In genomic region chr6:151387581-151387980, GRCh38 we compare ENCODE assay signal across 14 cellular contexts. TPM values are rescaled to one million over a fixed set of nuclear protein-coding genes. Genes with fewer than 3 reads are reported as not detected.
DNase-seq lines count a peak whose midpoint lies in the region; ATAC-seq, FAIRE-seq and TF ChIP-seq lines count a peak whose summit lies in the region.
"Had no signal": no experiment of that assay in that cellular context is flagged by ENCODE, and none has a peak within 500 bp of the region (broad histone marks: within the 10 kb centered on the region; RNA-seq: fewer than 3 reads in every experiment).

No MANE protein-coding gene starts in this region.

- peak overlapping the region; percentile 53 for H2AFZ ChIP-seq in astrocyte (ENCODE audit: low read depth, low read length)

- no peak for TF ChIP-seq CTCF in A673 (conservative IDR thresholded peaks at IDR 0.05; ENCODE audit: low read depth, low read length)
- TF ChIP-seq CTCF in astrocyte (IDR thresholded peaks at IDR 0.05; ENCODE audit: insufficient read depth, low read depth, low read length), result no peak

- DNase-seq in A673 (ENCODE audit: low spot score) (no peak), GM03348 (ENCODE audit: low spot score) (peak; percentile 50), astrocyte (ENCODE audit: low read depth) (peak; percentile 84), mesendoderm (no peak), SIG-M5 treated with dmso at 0.1 percent for 504 hours (lab: John Stamatoyannopoulos, UW; ENCODE audit: unreplicated experiment) (no peak)
- DNase-seq: activated CD4-positive, CD25-positive, alpha-beta regulatory T cell; C1 segment of cervical spinal cord; SHP77 had no signal

- H3K27me3 ChIP-seq in A673 (replicated peaks; ENCODE audit: insufficient read depth, low read depth, low read length, poor library complexity) (no peaks in the 10 kb centered on the region), astrocyte (ENCODE audit: insufficient read depth, low read length) (no peaks in the 10 kb centered on the region), mesendoderm (ENCODE audit: insufficient read depth, low read length, poor library complexity) (no peaks in the 10 kb centered on the region)

- no CpG with 5 or more reads among the region's 4 CpGs for WGBS in mesendoderm (ENCODE audit: extremely low coverage, insufficient coverage, low lambda C conversion rate)

- H4K20me1 ChIP-seq in astrocyte (ENCODE audit: insufficient read depth, low read length), result peaks cover 13% of the 10 kb centered on the region

- H3K36me3 Mint-ChIP-seq in astrocyte (ENCODE audit: low read depth, unreplicated experiment), result peaks cover 8% of the 10 kb centered on the region

- peaks cover 11% of the 10 kb centered on the region for H3K79me1 ChIP-seq in mesendoderm (ENCODE audit: low read length)

- no peak overlapping the region for H4K8ac ChIP-seq in mesendoderm (ENCODE audit: low read depth, low read length)

- ATAC-seq in HG03039 (IDR thresholded peaks at IDR 0.05; ENCODE audit: unreplicated experiment), result no peak
- no peak for ATAC-seq in GM21447 (IDR thresholded peaks at IDR 0.05; ENCODE audit: unreplicated experiment)
- ATAC-seq in HG03571 (IDR thresholded peaks at IDR 0.05; ENCODE audit: unreplicated experiment), result no peak
- ATAC-seq: activated naive CD4-positive, alpha-beta T cell treated with anti-CD3 and anti-CD28 coated beads, Interleukin-2, amount 50 U/mL, for 72 hours had no signal

- H3K36me3 ChIP-seq in A673 (ENCODE audit: insufficient read depth, low read length, poor library complexity, severe bottlenecking), result no peaks in the 10 kb centered on the region
- no peaks in the 10 kb centered on the region for H3K36me3 ChIP-seq in astrocyte (ENCODE audit: insufficient read depth, low read length)
- no peaks in the 10 kb centered on the region for H3K36me3 ChIP-seq in mesendoderm (ENCODE audit: control insufficient read depth, insufficient read depth, low read length)

- H3K79me2 ChIP-seq in astrocyte (ENCODE audit: insufficient read depth, low read length) (peaks cover 80% of the 10 kb centered on the region), mesendoderm (ENCODE audit: control insufficient read depth, insufficient read depth, low read length) (peaks cover 48% of the 10 kb centered on the region)

- H3K4me1 ChIP-seq in A673 (ENCODE audit: insufficient read depth, low read length, poor library complexity, severe bottlenecking), result peaks cover 28% of the 10 kb centered on the region
- peaks cover 32% of the 10 kb centered on the region for H3K4me1 ChIP-seq in astrocyte (ENCODE audit: insufficient read depth, low read length)
- H3K4me1 ChIP-seq in mesendoderm (ENCODE audit: control insufficient read depth, low read depth, low read length), result peaks cover 6% of the 10 kb centered on the region

- peaks cover 9% of the 10 kb centered on the region for H3K4me1 Mint-ChIP-seq in astrocyte (ENCODE audit: low read depth, unreplicated experiment)

- H3K4ac ChIP-seq in mesendoderm (ENCODE audit: low read depth, low read length), result no peak overlapping the region

- H3K9me3 ChIP-seq in A673 (ENCODE audit: low read depth, low read length, poor library complexity, severe bottlenecking) (no peaks in the 10 kb centered on the region), astrocyte (ENCODE audit: insufficient read depth, low read depth, low read length) (no peaks in the 10 kb centered on the region)

- POLR2A ChIA-PET in A673 (lab: Charles Lee; ENCODE audit: low non-redundant PET), result no interaction called here

- peak overlapping the region; percentile 50 for H3K4me3 Mint-ChIP-seq in astrocyte (ENCODE audit: unreplicated experiment)
- H3K4me3 Mint-ChIP-seq: stimulated activated naive CD8-positive, alpha-beta T cell treated with anti-CD3 and anti-CD28 coated beads, Interleukin-15, Interleukin-2, amounts not matched to agents 100 ng/mL and 50 ng/mL, for 24 hours had no signal

- no peak overlapping the region for H2BK120ac ChIP-seq in mesendoderm (ENCODE audit: low read depth, low read length)

- H3K23ac ChIP-seq in mesendoderm (ENCODE audit: low read length), result no peak overlapping the region

- H3K9ac ChIP-seq in astrocyte (ENCODE audit: low read length) (peak overlapping the region; percentile 58), mesendoderm (ENCODE audit: low read length) (no peak overlapping the region)

- H4K5ac ChIP-seq in mesendoderm (ENCODE audit: low read length), result no peak overlapping the region

- H3K4me3 ChIP-seq in A673 (ENCODE audit: low read depth, low read length, poor library complexity, severe bottlenecking) (no peak overlapping the region), astrocyte (ENCODE audit: insufficient read depth, low read depth, low read length) (peak overlapping the region; percentile 27), mesendoderm (ENCODE audit: low read length) (no peak overlapping the region)

- CTCF ChIA-PET in A673 (lab: Charles Lee), result no interaction called here

- no peak overlapping the region for H2AK5ac ChIP-seq in mesendoderm (ENCODE audit: low read length)

- peak; percentile 43 for FAIRE-seq in astrocyte (lab: Jason Lieb, UNC)
- FAIRE-seq: H1 had no signal

- no peak overlapping the region for H2BK5ac ChIP-seq in mesendoderm (ENCODE audit: low read length)

- BruUV-seq in A673 (replicated peaks; lab: Mats Ljungman, UMichigan), result no TSS peak

- peak overlapping the region; percentile 68 for H3K18ac ChIP-seq in mesendoderm (ENCODE audit: low read length)

- intact Hi-C loops in A673 (cut with micrococcal nuclease; ENCODE audit: unreplicated experiment), result no loop called here

- H3K27me3 Mint-ChIP-seq in astrocyte (ENCODE audit: low read depth, unreplicated experiment), result no peaks in the 10 kb centered on the region
- H3K27me3 Mint-ChIP-seq: stimulated activated naive CD8-positive, alpha-beta T cell treated with anti-CD3 and anti-CD28 coated beads, Interleukin-15, Interleukin-2, amounts not matched to agents 100 ng/mL and 50 ng/mL, for 24 hours had no signal

- H3K27ac ChIP-seq in A673 (ENCODE audit: low read depth, low read length, poor library complexity, severe bottlenecking), result peak overlapping the region; percentile 12
- H3K27ac ChIP-seq in astrocyte (ENCODE audit: low read depth, low read length), result peak overlapping the region; percentile 54
- no peak overlapping the region for H3K27ac ChIP-seq in mesendoderm (ENCODE audit: low read depth, low read length)

- no peaks in the 10 kb centered on the region for H3K9me3 Mint-ChIP-seq in astrocyte (ENCODE audit: unreplicated experiment)
- H3K9me3 Mint-ChIP-seq: activated naive CD4-positive, alpha-beta T cell treated with anti-CD3 and anti-CD28 coated beads, Interleukin-2, amount 50 U/mL, for 72 hours; stimulated activated naive CD8-positive, alpha-beta T cell treated with anti-CD3 and anti-CD28 coated beads, Interleukin-15, Interleukin-2, amounts not matched to agents 100 ng/mL and 50 ng/mL, for 24 hours had no signal

- H3K4me2 ChIP-seq in astrocyte (ENCODE audit: low read length) (peak overlapping the region; percentile 78), mesendoderm (ENCODE audit: low read length) (no peak overlapping the region)

- H3K27ac Mint-ChIP-seq in astrocyte (ENCODE audit: unreplicated experiment), result peak overlapping the region; percentile 91

- H3K56ac ChIP-seq in mesendoderm (ENCODE audit: low read length), result no peak overlapping the region

- no peak overlapping the region for H2BK15ac ChIP-seq in mesendoderm (replicated peaks; ENCODE audit: low read depth)

RNA-seq across cellular contexts. Expression of gene ZBTB2, which starts 3.8 kb away (rescaled TPM):
- 19.7 and 24.0 TPM in 2 replicates for total RNA-seq in A673 (2021)
- 19.3 and 20.8 TPM in 2 replicates for total RNA-seq in astrocyte
- 31.9 TPM for polyA plus RNA-seq in mesendoderm (2013, experiment 1 of 2)
- polyA plus RNA-seq in mesendoderm (2013, experiment 2 of 2), result 32.4 TPM

Comparison
In these comparisons a context has a peak if more than half of its experiments do, and no peak if none do; other contexts are left out.
1. DNase-seq: peak in GM03348 (single experiment) and astrocyte (single experiment); none in A673 (single experiment), mesendoderm (single experiment) and SIG-M5 treated with dmso at 0.1 percent for 504 hours (single experiment).